ENCODE assay signal across 21 cellular contexts in genomic region chr9:113372059-113372458, GRCh38. TPM values are rescaled to one million over a fixed set of nuclear protein-coding genes. Genes with fewer than 3 reads are reported as not detected.
DNase-seq lines count a peak whose midpoint lies in the region; ATAC-seq and TF ChIP-seq lines count a peak whose summit lies in the region.
"Had no signal": no experiment of that assay in that cellular context is flagged by ENCODE, and none has a peak within 500 bp of the region (broad histone marks: within the 10 kb centered on the region; RNA-seq: fewer than 3 reads in every experiment).

No MANE protein-coding gene starts in this region.

- H3K27ac Mint-ChIP-seq in activated CD8-positive, alpha-beta T cell treated with anti-CD3 and anti-CD28 coated beads, Interleukin-2, amount 10 ng/mL, durations not matched to agents 7 days and 5 days: peak overlapping the region; percentile 28
- H3K27ac Mint-ChIP-seq in activated CD8-positive, alpha-beta T cell treated with anti-CD3 and anti-CD28 coated beads for 36 hours: no peak overlapping the region
- H3K27ac Mint-ChIP-seq in Caco-2 (ENCODE audit: unreplicated experiment) (peak overlapping the region; percentile 15), memory B cell (peak overlapping the region; percentile 15)

- H3K4me1 Mint-ChIP-seq in activated CD8-positive, alpha-beta T cell treated with anti-CD3 and anti-CD28 coated beads, Interleukin-2, amount 10 ng/mL, durations not matched to agents 7 days and 5 days (ENCODE audit: low read depth): peaks cover 14% of the 10 kb centered on the region
- peaks cover 13% of the 10 kb centered on the region for H3K4me1 Mint-ChIP-seq in activated CD8-positive, alpha-beta T cell treated with anti-CD3 and anti-CD28 coated beads for 36 hours (ENCODE audit: low read depth)
- H3K4me1 Mint-ChIP-seq in Caco-2 (ENCODE audit: low read depth, unreplicated experiment) (no peaks in the 10 kb centered on the region), memory B cell (peaks cover 14% of the 10 kb centered on the region)

- H3K36me3 ChIP-seq in Caco-2 (ENCODE audit: control insufficient read depth, insufficient read depth, low read length): peaks cover 10% of the 10 kb centered on the region
- peaks cover 0 to 13% (median 3%) of the 10 kb centered on the region in 4 donors for H3K36me3 ChIP-seq in transverse colon
- H3K36me3 ChIP-seq: BE2C, SJSA1 had no signal

- H3K4me1 ChIP-seq in Caco-2 (peaks cover 9% of the 10 kb centered on the region), transverse colon (peaks cover 0 to 24% (median 12%) of the 10 kb centered on the region in 4 donors)
- H3K4me1 ChIP-seq: BE2C had no signal

- TF ChIP-seq EP300 in transverse colon (IDR thresholded peaks at IDR 0.05; ENCODE audit: low read depth): no peak

- H3K36me3 Mint-ChIP-seq in activated CD8-positive, alpha-beta T cell treated with anti-CD3 and anti-CD28 coated beads, Interleukin-2, amount 10 ng/mL, durations not matched to agents 7 days and 5 days (ENCODE audit: low read depth): peaks cover 10% of the 10 kb centered on the region
- peaks cover 6% of the 10 kb centered on the region for H3K36me3 Mint-ChIP-seq in activated CD8-positive, alpha-beta T cell treated with anti-CD3 and anti-CD28 coated beads for 36 hours (ENCODE audit: low read depth)
- H3K36me3 Mint-ChIP-seq in Caco-2 (ENCODE audit: insufficient read depth, unreplicated experiment) (peaks cover 47% of the 10 kb centered on the region), memory B cell (peaks cover 7% of the 10 kb centered on the region)

- POLR2A ChIA-PET in activated CD8-positive, alpha-beta T cell treated with anti-CD3 and anti-CD28 coated beads, Interleukin-2, amount 10 ng/mL, durations not matched to agents 7 days and 5 days (lab: Charles Lee): no interaction called here
- POLR2A ChIA-PET in activated CD8-positive, alpha-beta T cell treated with anti-CD3 and anti-CD28 coated beads for 36 hours (lab: Charles Lee): interaction anchor here (1.3 kb wide), 1 partner anchor 20 kb away, joined by 3 read pairs; no protein-coding TSS in a partner anchor
- POLR2A ChIA-PET in Caco-2 (lab: Charles Lee): no interaction called here

- CTCF ChIA-PET in activated CD8-positive, alpha-beta T cell treated with anti-CD3 and anti-CD28 coated beads, Interleukin-2, amount 10 ng/mL, durations not matched to agents 7 days and 5 days (lab: Charles Lee): interaction anchor here (0.6 kb wide), 1 partner anchor 44 kb away, joined by 3 read pairs; no protein-coding TSS in a partner anchor
- CTCF ChIA-PET in activated CD8-positive, alpha-beta T cell treated with anti-CD3 and anti-CD28 coated beads for 36 hours (lab: Charles Lee): interaction anchor here (0.9 kb wide), 1 partner anchor 10 kb away, joined by 4 read pairs; no protein-coding TSS in a partner anchor
- CTCF ChIA-PET in Caco-2 (lab: Charles Lee): interaction anchor here (1.4 kb wide), 1 partner anchor 23 kb away, joined by 3 read pairs; the partner anchor contains the start of gene BSPRY

- DNase-seq in activated CD8-positive, alpha-beta T cell treated with anti-CD3 and anti-CD28 coated beads, Interleukin-2, amount 10 ng/mL, durations not matched to agents 7 days and 5 days: no peak
- no peak for DNase-seq in activated CD8-positive, alpha-beta T cell treated with anti-CD3 and anti-CD28 coated beads for 36 hours
- DNase-seq in Caco-2: no peak
- no peak for DNase-seq in memory B cell (ENCODE audit: low spot score in 2 of 2)
- DNase-seq in transverse colon: no peak
- DNase-seq in caudate nucleus (lab: John Stamatoyannopoulos, UW): no peak
- no peak for DNase-seq in T1000 (lab: John Stamatoyannopoulos, UW)
- DNase-seq: BE2C, DND-41, GM23248, IMR-90, NCI-H1105, NCI-H2029 treated with DMSO at 0.1 percent for 48 hours, NCI-H226, NCI-H524, NCI-H774, Peyer's patch had no signal

- no peak overlapping the region for H3K27ac ChIP-seq in transverse colon
- H3K27ac ChIP-seq in caudate nucleus (ENCODE audit: low read depth, low read length): no peak overlapping the region
- H3K27ac ChIP-seq: GM23248, Peyer's patch, SJSA1 had no signal

- H3K9me3 ChIP-seq in Caco-2 (no peaks in the 10 kb centered on the region), transverse colon (no peaks in the 10 kb centered on the region)
- H3K9me3 ChIP-seq: BE2C, HAP-1, Peyer's patch, SJSA1 had no signal

- intact Hi-C loops in activated CD8-positive, alpha-beta T cell treated with anti-CD3 and anti-CD28 coated beads for 36 hours (cut with micrococcal nuclease): no loop called here
- intact Hi-C loops in Caco-2 (cut with micrococcal nuclease; ENCODE audit: unreplicated experiment) (no loop called here), transverse colon (cut with DNase I; ENCODE audit: low total_unique reads) (no loop called here)

- BruUV-seq in Caco-2 (replicated peaks; lab: Mats Ljungman, UMichigan): no TSS peak

- H3K4me3 ChIP-seq in Caco-2 (ENCODE audit: low read depth, low read length) (no peak overlapping the region), transverse colon (no peak overlapping the region)
- H3K4me3 ChIP-seq: GM23248, HAP-1, Peyer's patch, SJSA1 had no signal

- TF ChIP-seq CTCF in activated CD8-positive, alpha-beta T cell treated with anti-CD3 and anti-CD28 coated beads for 36 hours (IDR thresholded peaks at IDR 0.05): no peak
- TF ChIP-seq CTCF in Caco-2 (IDR thresholded peaks at IDR 0.05; ENCODE audit: insufficient read depth in 1 of 2, low read depth in 1 of 2, low read length in 1 of 2, severe bottlenecking in 1 of 2, unreplicated experiment in 1 of 2): no peak
- no peak for TF ChIP-seq CTCF in transverse colon (IDR thresholded peaks at IDR 0.05)

- no peak for ATAC-seq in activated CD8-positive, alpha-beta T cell treated with anti-CD3 and anti-CD28 coated beads, Interleukin-2, amount 10 ng/mL, durations not matched to agents 7 days and 5 days
- no peak for ATAC-seq in activated CD8-positive, alpha-beta T cell treated with anti-CD3 and anti-CD28 coated beads for 36 hours
- ATAC-seq in memory B cell (ENCODE audit: low read depth): no peak
- ATAC-seq: Right ventricle myocardium inferior had no signal

- H3K4me3 Mint-ChIP-seq in activated CD8-positive, alpha-beta T cell treated with anti-CD3 and anti-CD28 coated beads, Interleukin-2, amount 10 ng/mL, durations not matched to agents 7 days and 5 days: no peak overlapping the region
- H3K4me3 Mint-ChIP-seq in activated CD8-positive, alpha-beta T cell treated with anti-CD3 and anti-CD28 coated beads for 36 hours: no peak overlapping the region
- H3K4me3 Mint-ChIP-seq in Caco-2 (ENCODE audit: unreplicated experiment) (no peak overlapping the region), memory B cell (no peak overlapping the region)

- H3K27me3 Mint-ChIP-seq in activated CD8-positive, alpha-beta T cell treated with anti-CD3 and anti-CD28 coated beads, Interleukin-2, amount 10 ng/mL, durations not matched to agents 7 days and 5 days (ENCODE audit: low read depth): no peaks in the 10 kb centered on the region
- H3K27me3 Mint-ChIP-seq in activated CD8-positive, alpha-beta T cell treated with anti-CD3 and anti-CD28 coated beads for 36 hours: no peaks in the 10 kb centered on the region
- H3K27me3 Mint-ChIP-seq in Caco-2 (ENCODE audit: insufficient read depth, unreplicated experiment) (no peaks in the 10 kb centered on the region), memory B cell (no peaks in the 10 kb centered on the region)

- 80 to 85% methylated on average over 1 to 5 of the region's 5 CpGs for WGBS in transverse colon (ENCODE audit: low coverage in 1 of 2), 2 donors

- no peaks in the 10 kb centered on the region for H3K9me3 Mint-ChIP-seq in activated CD8-positive, alpha-beta T cell treated with anti-CD3 and anti-CD28 coated beads, Interleukin-2, amount 10 ng/mL, durations not matched to agents 7 days and 5 days (ENCODE audit: insufficient read depth)
- no peaks in the 10 kb centered on the region for H3K9me3 Mint-ChIP-seq in activated CD8-positive, alpha-beta T cell treated with anti-CD3 and anti-CD28 coated beads for 36 hours
- H3K9me3 Mint-ChIP-seq in Caco-2 (ENCODE audit: unreplicated experiment) (no peaks in the 10 kb centered on the region), memory B cell (no peaks in the 10 kb centered on the region)

- peak; percentile 19 for TF ChIP-seq POLR2A in transverse colon (IDR thresholded peaks at IDR 0.05)

- H3K27me3 ChIP-seq in Caco-2 (replicated peaks; ENCODE audit: control insufficient read depth, insufficient read depth, low read length) (no peaks in the 10 kb centered on the region), transverse colon (no peaks in the 10 kb centered on the region)
- H3K27me3 ChIP-seq: BE2C, Peyer's patch, SJSA1 had no signal

- in situ Hi-C loops in transverse colon (cut with MboI; ENCODE audit: low pct_ligation_motif_present in 1 of 4, low pct_unique_long_range_greater_than_20kb in 1 of 4, low sequenced_read_pairs in 3 of 4): no loop called here

RNA-seq across cellular contexts. Expression of gene HDHD3, which starts 4.7 kb away (rescaled TPM):
- 10 to 100 TPM; 14.0 to 15.3 TPM for total RNA-seq in activated CD8-positive, alpha-beta T cell treated with anti-CD3 and anti-CD28 coated beads, Interleukin-2, amount 10 ng/mL, durations not matched to agents 7 days and 5 days
- total RNA-seq in activated CD8-positive, alpha-beta T cell treated with anti-CD3 and anti-CD28 coated beads for 36 hours: 10 to 100 TPM; 11.6 to 13.3 TPM
- total RNA-seq in Caco-2 (2022) (60.9 and 64.9 TPM in 2 replicates), transverse colon (100 to 1,000 TPM; 156 to 269 (median 237) TPM)

RNA-seq across cellular contexts. Expression of gene BSPRY, which starts 22.7 kb away (rescaled TPM):
- total RNA-seq in activated CD8-positive, alpha-beta T cell treated with anti-CD3 and anti-CD28 coated beads, Interleukin-2, amount 10 ng/mL, durations not matched to agents 7 days and 5 days: 1 to 10 TPM; 4.0 to 4.4 TPM
- 1 to 10 TPM; 8.2 to 9.1 TPM for total RNA-seq in activated CD8-positive, alpha-beta T cell treated with anti-CD3 and anti-CD28 coated beads for 36 hours
- total RNA-seq in Caco-2 (2022): 14.5 and 14.7 TPM in 2 replicates
- total RNA-seq in transverse colon: 10 to 100 TPM in 3 of 4 donors, 1 to 10 TPM in 1; 9.0 to 36.8 (median 26.8) TPM
- total RNA-seq: A673, GM23248, IMR-90, SJSA1 had no signal

RNA-seq across cellular contexts. Expression of gene ALAD, which starts 29.0 kb away (rescaled TPM):
- 10 to 100 TPM; 26.0 to 30.7 TPM for total RNA-seq in activated CD8-positive, alpha-beta T cell treated with anti-CD3 and anti-CD28 coated beads, Interleukin-2, amount 10 ng/mL, durations not matched to agents 7 days and 5 days
- 10 to 100 TPM; 16.2 to 16.3 TPM for total RNA-seq in activated CD8-positive, alpha-beta T cell treated with anti-CD3 and anti-CD28 coated beads for 36 hours
- total RNA-seq in Caco-2 (2022): 43.6 and 48.8 TPM in 2 replicates
- 100 to 1,000 TPM in 1 of 4 donors, 10 to 100 TPM in 3; 18.5 to 107 (median 63.0) TPM for total RNA-seq in transverse colon

RNA-seq across cellular contexts. Expression of gene WDR31, which starts 32.0 kb away (rescaled TPM):
- total RNA-seq in activated CD8-positive, alpha-beta T cell treated with anti-CD3 and anti-CD28 coated beads, Interleukin-2, amount 10 ng/mL, durations not matched to agents 7 days and 5 days: under 1 TPM; 0.47 to 0.92 TPM
- total RNA-seq in activated CD8-positive, alpha-beta T cell treated with anti-CD3 and anti-CD28 coated beads for 36 hours: 1 to 10 TPM; 1.3 to 1.4 TPM
- total RNA-seq in Caco-2 (2022) (1.9 and 2.3 TPM in 2 replicates), transverse colon (1 to 10 TPM in 3 of 4 donors, under 1 TPM in 1; 0.60 to 3.0 (median 1.6) TPM)

RNA-seq across cellular contexts. Expression of gene POLE3, which starts 38.4 kb away (rescaled TPM):
- total RNA-seq in activated CD8-positive, alpha-beta T cell treated with anti-CD3 and anti-CD28 coated beads, Interleukin-2, amount 10 ng/mL, durations not matched to agents 7 days and 5 days: 10 to 100 TPM; 78.9 to 81.7 TPM
- 10 to 100 TPM; 49.0 to 50.9 TPM for total RNA-seq in activated CD8-positive, alpha-beta T cell treated with anti-CD3 and anti-CD28 coated beads for 36 hours
- total RNA-seq in Caco-2 (2022) (48.8 and 57.2 TPM in 2 replicates), transverse colon (10 to 100 TPM in 3 of 4 donors, 1 to 10 TPM in 1; 4.2 to 58.7 (median 24.4) TPM)
